28 cellular contexts compared by ENCODE assay signal in the genomic region with DNA sequence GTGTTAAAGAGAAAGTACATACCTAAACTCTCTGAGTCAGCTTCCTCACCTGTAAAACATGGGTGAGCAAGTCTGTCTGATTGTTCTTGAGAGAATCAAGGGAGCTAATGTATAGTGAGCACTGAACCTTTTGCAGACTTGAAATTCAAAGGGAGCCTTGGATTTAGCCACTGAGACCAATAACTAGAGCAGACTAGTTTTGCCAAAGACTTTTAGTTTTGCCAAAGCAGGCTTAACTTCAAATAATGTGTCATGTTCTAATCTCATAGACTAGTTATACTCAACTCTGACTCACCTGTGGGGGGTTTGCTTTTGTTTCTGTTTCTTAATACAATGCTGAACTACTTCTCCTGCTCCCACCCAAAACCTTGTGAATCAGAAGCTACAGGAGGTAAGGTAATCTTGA.
DNase-seq lines count a peak whose midpoint lies in the region; FAIRE-seq and TF ChIP-seq lines count a peak whose summit lies in the region.
"Had no signal": no experiment of that assay in that cellular context is flagged by ENCODE, and none has a peak within 500 bp of the region (broad histone marks: within the 10 kb centered on the region; RNA-seq: fewer than 3 reads in every experiment).

No MANE protein-coding gene starts in this region.

- no peaks in the 10 kb centered on the region for H3K36me3 Mint-ChIP-seq in astrocyte (ENCODE audit: low read depth, unreplicated experiment)
- H3K36me3 Mint-ChIP-seq: activated naive CD4-positive, alpha-beta T cell treated with anti-CD3 and anti-CD28 coated beads, Interleukin-2, amount 50 U/mL, for 24 hours; naive thymus-derived CD4-positive, alpha-beta T cell had no signal

- peaks cover 26% of the 10 kb centered on the region for H3K4me1 Mint-ChIP-seq in astrocyte (ENCODE audit: low read depth, unreplicated experiment)
- H3K4me1 Mint-ChIP-seq: activated naive CD4-positive, alpha-beta T cell treated with anti-CD3 and anti-CD28 coated beads, Interleukin-2, amount 50 U/mL, for 24 hours; naive thymus-derived CD4-positive, alpha-beta T cell had no signal

- no peaks in the 10 kb centered on the region for H3K36me3 ChIP-seq in astrocyte (ENCODE audit: insufficient read depth, low read length)
- H3K36me3 ChIP-seq: ascending aorta, BE2C, right atrium auricular region, stomach, transverse colon, WERI-Rb-1 had no signal

- peak overlapping the region; percentile 70 for H3K4me2 ChIP-seq in astrocyte (ENCODE audit: low read length)

- peaks cover 22% of the 10 kb centered on the region for H3K4me1 ChIP-seq in astrocyte (ENCODE audit: insufficient read depth, low read length)
- H3K4me1 ChIP-seq: BE2C, right atrium auricular region, transverse colon had no signal

- TF ChIP-seq CTCF in astrocyte (IDR thresholded peaks at IDR 0.05; ENCODE audit: insufficient read depth, low read depth, low read length) (no peak), fibroblast of the aortic adventitia (IDR thresholded peaks at IDR 0.05; ENCODE audit: insufficient read depth, low read length) (no peak)

- H4K20me1 ChIP-seq in astrocyte (ENCODE audit: insufficient read depth, low read length): no peaks in the 10 kb centered on the region

- peak overlapping the region; percentile 3 for H3K27ac ChIP-seq in astrocyte (ENCODE audit: low read depth, low read length)
- H3K27ac ChIP-seq: ascending aorta, right atrium auricular region, transverse colon, WERI-Rb-1 had no signal

- peak; percentile 56 for DNase-seq in A172 (ENCODE audit: low spot score)
- DNase-seq in LHCN-M2 (ENCODE audit: low read depth): peak; percentile 55
- peak; percentile 73 for DNase-seq in astrocyte (ENCODE audit: low read depth)
- peak; percentile 57 for DNase-seq in fibroblast of the aortic adventitia (ENCODE audit: low read depth)
- DNase-seq in SHP77 (lab: John Stamatoyannopoulos, UW): no peak
- DNase-seq in islet precursor cell: no peak
- DNase-seq in GM03348 (ENCODE audit: low spot score): no peak
- DNase-seq in MV-4-11 (lab: John Stamatoyannopoulos, UW): no peak
- DNase-seq: 8988T; activated CD4-positive, alpha-beta T cell treated with anti-CD3 and anti-CD28 coated beads, Interleukin-2, amount 50 U/mL, for 1 hour; BE2C; effector memory CD8-positive, alpha-beta T cell; glutamatergic neuron; H7; KG1; left colon; naive thymus-derived CD4-positive, alpha-beta T cell; NCI-H1092; NCI-H2029; NCI-H345; occipital lobe; stomach; transverse colon; WERI-Rb-1 had no signal

- no peaks in the 10 kb centered on the region for H3K27me3 ChIP-seq in astrocyte (ENCODE audit: insufficient read depth, low read length)
- H3K27me3 ChIP-seq: ascending aorta, BE2C, right atrium auricular region, stomach, transverse colon had no signal

- H3K4me3 ChIP-seq in astrocyte (ENCODE audit: insufficient read depth, low read depth, low read length): no peak overlapping the region
- no peak overlapping the region for H3K4me3 ChIP-seq in fibroblast of the aortic adventitia (ENCODE audit: low read depth, low read length)
- H3K4me3 ChIP-seq: ascending aorta, right atrium auricular region, stomach, transverse colon had no signal

- no peak overlapping the region for H3K4me3 Mint-ChIP-seq in astrocyte (ENCODE audit: unreplicated experiment)
- H3K4me3 Mint-ChIP-seq: activated naive CD4-positive, alpha-beta T cell treated with anti-CD3 and anti-CD28 coated beads, Interleukin-2, amount 50 U/mL, for 24 hours; activated T-helper 1 cell treated with anti-CD3 and anti-CD28 coated beads, Interleukin-12 subunit alpha, Interleukin-12 subunit beta, Interleukin-2, Interleukin-4 antibody, amounts not matched to agents 30 ng/mL and 10 ng/mL and 1 ng/mL, durations not matched to agents 14 hours and 24 hours and 36 hours; effector memory CD8-positive, alpha-beta T cell; naive thymus-derived CD4-positive, alpha-beta T cell had no signal

- H3K27ac Mint-ChIP-seq in astrocyte (ENCODE audit: unreplicated experiment): no peak overlapping the region
- H3K27ac Mint-ChIP-seq: activated naive CD4-positive, alpha-beta T cell treated with anti-CD3 and anti-CD28 coated beads, Interleukin-2, amount 50 U/mL, for 24 hours; activated T-helper 1 cell treated with anti-CD3 and anti-CD28 coated beads, Interleukin-12 subunit alpha, Interleukin-12 subunit beta, Interleukin-2, Interleukin-4 antibody, amounts not matched to agents 30 ng/mL and 10 ng/mL and 1 ng/mL, durations not matched to agents 14 hours and 24 hours and 36 hours; effector memory CD8-positive, alpha-beta T cell; naive thymus-derived CD4-positive, alpha-beta T cell had no signal

- no peaks in the 10 kb centered on the region for H3K9me3 ChIP-seq in astrocyte (ENCODE audit: insufficient read depth, low read depth, low read length)
- H3K9me3 ChIP-seq: ascending aorta, BE2C, right atrium auricular region, transverse colon had no signal

- H2AFZ ChIP-seq in astrocyte (ENCODE audit: low read depth, low read length): no peak overlapping the region

- H3K9ac ChIP-seq in astrocyte (ENCODE audit: low read length): no peak overlapping the region

- H3K9me3 Mint-ChIP-seq in astrocyte (ENCODE audit: unreplicated experiment): no peaks in the 10 kb centered on the region
- H3K9me3 Mint-ChIP-seq: activated naive CD4-positive, alpha-beta T cell treated with anti-CD3 and anti-CD28 coated beads, Interleukin-2, amount 50 U/mL, for 24 hours; activated T-helper 1 cell treated with anti-CD3 and anti-CD28 coated beads, Interleukin-12 subunit alpha, Interleukin-12 subunit beta, Interleukin-2, Interleukin-4 antibody, amounts not matched to agents 30 ng/mL and 10 ng/mL and 1 ng/mL, durations not matched to agents 14 hours and 24 hours and 36 hours had no signal

- no peaks in the 10 kb centered on the region for H3K79me2 ChIP-seq in astrocyte (ENCODE audit: insufficient read depth, low read length)

- H3K27me3 Mint-ChIP-seq in astrocyte (ENCODE audit: low read depth, unreplicated experiment): no peaks in the 10 kb centered on the region
- H3K27me3 Mint-ChIP-seq: effector memory CD8-positive, alpha-beta T cell had no signal

- no peak for FAIRE-seq in astrocyte (lab: Jason Lieb, UNC)

Comparison
In these comparisons a context has a peak if more than half of its experiments do, and no peak if none do; other contexts are left out.
1. DNase-seq: peak in A172 (single experiment), LHCN-M2 (single experiment), astrocyte (single experiment) and fibroblast of the aortic adventitia (single experiment); none in SHP77 (0 of 2), islet precursor cell (single experiment), GM03348 (single experiment) and MV-4-11 (single experiment).